Comparison of ENCODE assay signal across 10 cellular contexts in the genomic region with DNA sequence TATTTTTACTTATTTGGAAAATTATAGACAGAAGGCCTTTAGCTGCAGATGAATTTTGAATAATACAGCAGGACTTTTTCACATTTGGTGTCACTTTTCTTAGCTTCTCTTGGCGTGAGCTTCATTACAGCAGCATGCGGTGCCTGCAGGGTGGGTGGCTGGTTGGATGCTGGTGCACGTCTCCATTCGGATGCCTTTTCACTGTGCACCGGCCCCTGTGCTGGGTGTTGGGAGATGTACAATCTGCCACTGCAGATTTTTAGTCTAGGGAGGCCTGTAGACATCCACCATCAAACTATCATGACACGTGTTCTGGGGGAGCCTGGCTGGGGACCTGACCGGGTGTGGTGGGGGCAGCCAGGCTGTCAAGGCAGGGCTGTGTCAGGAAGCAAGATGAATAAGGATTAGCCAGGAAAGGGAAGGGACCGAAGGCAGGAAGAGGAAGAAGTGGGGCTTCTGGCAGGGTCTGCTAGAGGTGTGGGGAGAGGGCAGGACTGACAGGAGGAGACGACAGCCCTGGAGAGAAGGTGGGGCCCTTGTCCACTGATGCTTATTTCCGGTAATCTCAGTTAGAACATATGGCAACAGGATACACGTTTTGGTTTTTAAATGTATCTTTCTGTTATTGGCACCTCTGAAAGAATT.
DNase-seq lines count a peak whose midpoint lies in the region; ATAC-seq and TF ChIP-seq lines count a peak whose summit lies in the region.
"Had no signal": no experiment of that assay in that cellular context is flagged by ENCODE, and none has a peak within 500 bp of the region (broad histone marks: within the 10 kb centered on the region; RNA-seq: fewer than 3 reads in every experiment).

No MANE protein-coding gene starts in this region.

- H3K9me3 Mint-ChIP-seq in activated CD8-positive, alpha-beta memory T cell treated with anti-CD3 and anti-CD28 coated beads, Interleukin-2, amount 10 ng/mL, durations not matched to agents 7 days and 5 days (ENCODE audit: low read depth) = no peaks in the 10 kb centered on the region
- no peaks in the 10 kb centered on the region for H3K9me3 Mint-ChIP-seq in activated B cell treated with CpG ODN at 0.5 μM for 24 hours

- no peak overlapping the region for H3K4me3 ChIP-seq in left lung
- H3K4me3 ChIP-seq in thyroid gland (replicated peaks in 1 of 3) = no peak overlapping the region
- H3K4me3 ChIP-seq: K562 had no signal

- POLR2A ChIA-PET in activated B cell treated with CpG ODN at 0.5 μM for 24 hours (lab: Charles Lee) = interaction anchor here (0.6 to 3.0 kb wide), 2 partner anchors 12 to 19 kb away, joined by 4 to 21 read pairs; no protein-coding TSS in a partner anchor

- H3K27me3 Mint-ChIP-seq in activated CD8-positive, alpha-beta memory T cell treated with anti-CD3 and anti-CD28 coated beads, Interleukin-2, amount 10 ng/mL, durations not matched to agents 7 days and 5 days = no peaks in the 10 kb centered on the region
- H3K27me3 Mint-ChIP-seq in activated B cell treated with CpG ODN at 0.5 μM for 24 hours = no peaks in the 10 kb centered on the region

- WGBS in thyroid gland, 2 donors = 48 to 66% methylated on average over 11 of the region's 11 CpGs

- H3K9me3 ChIP-seq in left lung (no peaks in the 10 kb centered on the region), thyroid gland (no peaks in the 10 kb centered on the region)
- H3K9me3 ChIP-seq: neutrophil had no signal

- no peaks in the 10 kb centered on the region for H3K27me3 ChIP-seq in left lung
- H3K27me3 ChIP-seq in thyroid gland = no peaks in the 10 kb centered on the region
- H3K27me3 ChIP-seq: neutrophil had no signal

- H3K4me3 Mint-ChIP-seq in activated CD8-positive, alpha-beta memory T cell treated with anti-CD3 and anti-CD28 coated beads, Interleukin-2, amount 10 ng/mL, durations not matched to agents 7 days and 5 days = no peak overlapping the region
- H3K4me3 Mint-ChIP-seq in activated B cell treated with CpG ODN at 0.5 μM for 24 hours = peak overlapping the region; percentile 61

- no peak for TF ChIP-seq POLR2A in thyroid gland (IDR thresholded peaks at IDR 0.05)

- H3K4me1 Mint-ChIP-seq in activated CD8-positive, alpha-beta memory T cell treated with anti-CD3 and anti-CD28 coated beads, Interleukin-2, amount 10 ng/mL, durations not matched to agents 7 days and 5 days = peaks cover 38% of the 10 kb centered on the region
- H3K4me1 Mint-ChIP-seq in activated B cell treated with CpG ODN at 0.5 μM for 24 hours = peaks cover 80% of the 10 kb centered on the region

- no peak for DNase-seq in activated CD8-positive, alpha-beta memory T cell treated with anti-CD3 and anti-CD28 coated beads, Interleukin-2, amount 10 ng/mL, durations not matched to agents 7 days and 5 days
- no peak for DNase-seq in activated CD8-positive, alpha-beta memory T cell treated with anti-CD3 and anti-CD28 coated beads for 24 hours
- no peak for DNase-seq in activated B cell treated with CpG ODN at 0.5 μM for 24 hours
- no peak for DNase-seq in left lung
- DNase-seq in thyroid gland = no peak
- no peak for DNase-seq in DMS79 (lab: John Stamatoyannopoulos, UW)

- no peak for TF ChIP-seq CTCF in activated B cell treated with CpG ODN at 0.5 μM for 24 hours (IDR thresholded peaks at IDR 0.05)
- TF ChIP-seq CTCF in left lung (IDR thresholded peaks at IDR 0.05) = no peak
- no peak for TF ChIP-seq CTCF in thyroid gland (IDR thresholded peaks at IDR 0.05)

- H3K4me1 ChIP-seq in left lung (peaks cover 26 to 48% of the 10 kb centered on the region in 2 donors), thyroid gland (peaks cover 35 to 53% of the 10 kb centered on the region in 2 donors)

- peaks cover 0 to 16% of the 10 kb centered on the region in 2 donors for H3K36me3 ChIP-seq in left lung
- no peaks in the 10 kb centered on the region for H3K36me3 ChIP-seq in thyroid gland

- intact Hi-C loops in activated B cell treated with CpG ODN at 0.5 μM for 24 hours (cut with micrococcal nuclease) (loop anchor here (2.0 to 5.0 kb wide), 3 partner anchors 13 to 287 kb away; a partner anchor contains a TSS), left lung (cut with DNase I) (no loop called here), thyroid gland (cut with DNase I) (no loop called here)

- CTCF ChIA-PET in activated CD8-positive, alpha-beta memory T cell treated with anti-CD3 and anti-CD28 coated beads, Interleukin-2, amount 10 ng/mL, durations not matched to agents 7 days and 5 days (lab: Charles Lee) = interaction anchor here (1.0 to 2.4 kb wide), 4 partner anchors 10 to 19 kb away, joined by 4 to 7 read pairs (median 5); no protein-coding TSS in a partner anchor
- CTCF ChIA-PET in activated B cell treated with CpG ODN at 0.5 μM for 24 hours (lab: Charles Lee) = interaction anchor here (0.8 to 2.0 kb wide), 5 partner anchors 10 to 136 kb away, joined by 3 to 8 read pairs (median 4); no protein-coding TSS in a partner anchor

- ATAC-seq in activated CD8-positive, alpha-beta memory T cell treated with anti-CD3 and anti-CD28 coated beads, Interleukin-2, amount 10 ng/mL, durations not matched to agents 7 days and 5 days = no peak
- peak; percentile 66 for ATAC-seq in activated B cell treated with CpG ODN at 0.5 μM for 24 hours (ENCODE audit: low read depth)
- ATAC-seq in left lung = no peak
- ATAC-seq in HG02623 (IDR thresholded peaks at IDR 0.05; ENCODE audit: unreplicated experiment) = no peak
- ATAC-seq in HG03457 (IDR thresholded peaks at IDR 0.05; ENCODE audit: unreplicated experiment) = no peak

- H3K36me3 Mint-ChIP-seq in activated CD8-positive, alpha-beta memory T cell treated with anti-CD3 and anti-CD28 coated beads, Interleukin-2, amount 10 ng/mL, durations not matched to agents 7 days and 5 days = peaks cover 16% of the 10 kb centered on the region
- H3K36me3 Mint-ChIP-seq in activated B cell treated with CpG ODN at 0.5 μM for 24 hours (ENCODE audit: low read depth) = peaks cover 46% of the 10 kb centered on the region

- H3K27ac Mint-ChIP-seq in activated CD8-positive, alpha-beta memory T cell treated with anti-CD3 and anti-CD28 coated beads, Interleukin-2, amount 10 ng/mL, durations not matched to agents 7 days and 5 days = peak overlapping the region; percentile 23
- H3K27ac Mint-ChIP-seq in activated B cell treated with CpG ODN at 0.5 μM for 24 hours = peak overlapping the region; percentile 88

- H3K27ac ChIP-seq in left lung (peak overlapping the region; percentile 31 to 64), thyroid gland (peak overlapping the region in 2 of 3 donors; percentile 22 to 47)
- H3K27ac ChIP-seq: neutrophil had no signal
